Comparison of ENCODE assay signal across 9 cellular contexts in genomic region chr6:153325661-153326060, GRCh38.
"Had no signal": no experiment of that assay in that cellular context is flagged by ENCODE, and none has a peak within 500 bp of the region (broad histone marks: within the 10 kb centered on the region; RNA-seq: fewer than 3 reads in every experiment).

No MANE protein-coding gene starts in this region.

- H3K4me3 ChIP-seq: K562 had no signal

- ATAC-seq: HepG2, K562 had no signal

- H3K27ac ChIP-seq: HL-60, KMS-11 had no signal

- H3K27me3 Mint-ChIP-seq: IgD-negative memory B cell had no signal

- H3K4me3 Mint-ChIP-seq: IgD-negative memory B cell had no signal

- H3K4me2 ChIP-seq: KMS-11 had no signal

- H3K4me1 Mint-ChIP-seq: IgD-negative memory B cell had no signal

- H3K27ac Mint-ChIP-seq: IgD-negative memory B cell had no signal

- FAIRE-seq: HepG2, HTR-8/SVneo, K562 had no signal

- H3K9ac ChIP-seq: KMS-11 had no signal

- H3K9me3 Mint-ChIP-seq: IgD-negative memory B cell had no signal

- DNase-seq: IMR-90, KBM-7, KG1 had no signal

- H3K36me3 Mint-ChIP-seq: IgD-negative memory B cell had no signal
